ENCODE assay signal across 8 cellular contexts in genomic region chr20:382291-383115, GRCh38. TPM values are rescaled to one million over a fixed set of nuclear protein-coding genes. Genes with fewer than 3 reads are reported as not detected.
DNase-seq lines count a peak whose midpoint lies in the region; ATAC-seq and TF ChIP-seq lines count a peak whose summit lies in the region.

No MANE protein-coding gene starts in this region.

- DNase-seq in body of pancreas (no peak), mesenchymal stem cell (peak; percentile 54), occipital lobe (lab: John Stamatoyannopoulos, UW) (no peak), lower leg skin (ENCODE audit: low spot score in 2 of 2) (no peak)

- peaks cover 5% of the 10 kb centered on the region for H3K79me1 ChIP-seq in mesenchymal stem cell (replicated peaks; ENCODE audit: low read length, poor library complexity, severe bottlenecking)

- no peak overlapping the region for H4K91ac ChIP-seq in mesenchymal stem cell (ENCODE audit: low read length)

- WGBS in body of pancreas, 2 donors = 60 to 69% methylated on average over 8 of the region's 8 CpGs
- WGBS in mesenchymal stem cell = 64% methylated on average over 7 of the region's 8 CpGs
- 58 to 60% methylated on average over 8 of the region's 8 CpGs for WGBS in lower leg skin, 2 donors

- TF ChIP-seq CTCF in DOHH2 (IDR thresholded peaks at IDR 0.05; ENCODE audit: low read depth, low read length, poor library complexity, severe bottlenecking) (no peak), body of pancreas (IDR thresholded peaks at IDR 0.05) (no peak), lower leg skin (IDR thresholded peaks at IDR 0.05) (no peak)

- no peak for TF ChIP-seq POLR2A in body of pancreas (IDR thresholded peaks at IDR 0.05)
- TF ChIP-seq POLR2A in lower leg skin (IDR thresholded peaks at IDR 0.05) = no peak

- H3K4me1 ChIP-seq in DOHH2 (ENCODE audit: control insufficient read depth, low read length) (peaks cover 19% of the 10 kb centered on the region), body of pancreas (peaks cover 5% of the 10 kb centered on the region), mesenchymal stem cell (ENCODE audit: control insufficient read depth, insufficient read depth, low read depth, low read length) (peaks cover 14% of the 10 kb centered on the region)

- no peak overlapping the region for H3K23ac ChIP-seq in mesenchymal stem cell (ENCODE audit: low read length in 2 of 2)

- H3K9me2 ChIP-seq in DOHH2 (replicated peaks; ENCODE audit: control insufficient read depth, low read length) = no peaks in the 10 kb centered on the region

- H2BK120ac ChIP-seq in mesenchymal stem cell (ENCODE audit: low read depth, low read length) = no peak overlapping the region

- peak; percentile 2 for ATAC-seq in HG03175 (IDR thresholded peaks at IDR 0.05; ENCODE audit: unreplicated experiment)
- ATAC-seq in body of pancreas = peak; percentile 15
- ATAC-seq in GM21390 (IDR thresholded peaks at IDR 0.05; ENCODE audit: unreplicated experiment) = no peak
- ATAC-seq in GM18520 (IDR thresholded peaks at IDR 0.05; ENCODE audit: unreplicated experiment) = no peak

- H3K27me3 ChIP-seq in DOHH2 (ENCODE audit: control insufficient read depth, low read length) (no peaks in the 10 kb centered on the region), body of pancreas (no peaks in the 10 kb centered on the region), mesenchymal stem cell (ENCODE audit: control insufficient read depth in 1 of 2, insufficient read depth in 1 of 2, low read length in 2 of 2) (no peaks in the 10 kb centered on the region)

- peak overlapping the region in 1 of 2 experiments; percentile 3 for H3K14ac ChIP-seq in mesenchymal stem cell (ENCODE audit: low read length in 2 of 2)

- H3K9me3 ChIP-seq in DOHH2 (ENCODE audit: control insufficient read depth, insufficient read depth, low read length) = no peaks in the 10 kb centered on the region
- no peaks in the 10 kb centered on the region for H3K9me3 ChIP-seq in body of pancreas
- no peaks in the 10 kb centered on the region for H3K9me3 ChIP-seq in mesenchymal stem cell (ENCODE audit: control insufficient read depth, low read length)

- peak overlapping the region in 1 of 2 experiments; percentile 59 for H3K18ac ChIP-seq in mesenchymal stem cell (ENCODE audit: low read depth in 1 of 2, low read length in 2 of 2)

- H3K79me2 ChIP-seq in DOHH2 (ENCODE audit: control insufficient read depth, low read length) = peaks cover 50% of the 10 kb centered on the region

- H2BK5ac ChIP-seq in mesenchymal stem cell (ENCODE audit: low read depth, low read length, poor library complexity, severe bottlenecking) = no peak overlapping the region

- peaks cover 10% of the 10 kb centered on the region for H3F3A ChIP-seq in DOHH2 (ENCODE audit: control insufficient read depth, insufficient read depth)

- H3K4me3 ChIP-seq in DOHH2 (ENCODE audit: low read length) (peak overlapping the region; percentile 83), body of pancreas (no peak overlapping the region), mesenchymal stem cell (ENCODE audit: insufficient read depth in 1 of 2, low read depth in 1 of 2, low read length in 2 of 2) (peak overlapping the region in 1 of 2 experiments; percentile 50), lower leg skin (ENCODE audit: low read depth, poor library complexity, severe bottlenecking) (no peak overlapping the region)

- H2BK15ac ChIP-seq in mesenchymal stem cell (ENCODE audit: low read depth, poor library complexity, severe bottlenecking) = no peak overlapping the region

- H3K27ac ChIP-seq in DOHH2 (ENCODE audit: low read depth, low read length) (no peak overlapping the region), body of pancreas (peak overlapping the region; percentile 81 to 90 (median 86)), mesenchymal stem cell (ENCODE audit: low read length, poor library complexity, severe bottlenecking) (no peak overlapping the region)

- peak overlapping the region in 1 of 2 experiments; percentile 69 for H2BK12ac ChIP-seq in mesenchymal stem cell (ENCODE audit: low read length in 2 of 2)

- H4K8ac ChIP-seq in mesenchymal stem cell (ENCODE audit: low read length) = peak overlapping the region; percentile 42

- peak overlapping the region; percentile 8 for H3K9ac ChIP-seq in mesenchymal stem cell (ENCODE audit: low read length)

- H3K36me3 ChIP-seq in DOHH2 (ENCODE audit: control insufficient read depth, low read length) (peaks cover 22% of the 10 kb centered on the region), body of pancreas (replicated peaks in 1 of 2; ENCODE audit: insufficient read depth in 1 of 2, low read depth in 2 of 2) (no peaks in the 10 kb centered on the region), mesenchymal stem cell (ENCODE audit: control insufficient read depth in 1 of 2, insufficient read depth in 2 of 2, low read depth in 1 of 2, low read length in 2 of 2) (no peaks in the 10 kb centered on the region)

- peaks cover 15% of the 10 kb centered on the region; the same call in 1 of the 2 replicates for H4K20me1 ChIP-seq in DOHH2 (ENCODE audit: control insufficient read depth, insufficient read depth, low read depth, low read length)

- H2AK5ac ChIP-seq in mesenchymal stem cell (ENCODE audit: low read length, severe bottlenecking) = no peak overlapping the region

- H3K4ac ChIP-seq in mesenchymal stem cell (ENCODE audit: low read depth in 1 of 2, low read length in 2 of 2) = no peak overlapping the region

- H3K4me2 ChIP-seq in DOHH2 (ENCODE audit: low read length) = peak overlapping the region; percentile 69
- H3K4me2 ChIP-seq in mesenchymal stem cell (ENCODE audit: low read length, poor library complexity, severe bottlenecking) = peak overlapping the region; percentile 32

- intact Hi-C loops in body of pancreas (cut with DNase I) = no loop called here
- intact Hi-C loops in lower leg skin (cut with DNase I; ENCODE audit: low total_unique reads) = no loop called here

- H2AFZ ChIP-seq in mesenchymal stem cell (ENCODE audit: low read depth, low read length) = no peak overlapping the region

RNA-seq across cellular contexts. Expression of gene TRIB3, which starts 1.9 kb away (rescaled TPM):
- 10 to 100 TPM; 13.2 to 19.8 TPM for total RNA-seq in body of pancreas
- polyA plus RNA-seq in mesenchymal stem cell (2013, experiment 1 of 2) = 52.7 TPM
- 53.4 TPM for polyA plus RNA-seq in mesenchymal stem cell (2013, experiment 2 of 2)
- total RNA-seq in occipital lobe = 12.5 TPM
- 10 to 100 TPM; 20.6 to 35.2 (median 27.5) TPM for total RNA-seq in lower leg skin

RNA-seq across cellular contexts. Expression of gene RBCK1, which starts 25.6 kb away (rescaled TPM):
- total RNA-seq in body of pancreas (10 to 100 TPM; 36.1 to 95.9 TPM), occipital lobe (15.1 TPM), lower leg skin (10 to 100 TPM; 65.2 to 90.1 (median 77.1) TPM)
- 78.2 TPM for polyA plus RNA-seq in mesenchymal stem cell (2013, experiment 1 of 2)
- 76.4 TPM for polyA plus RNA-seq in mesenchymal stem cell (2013, experiment 2 of 2)

RNA-seq across cellular contexts. Expression of gene NRSN2, which starts 35.6 kb away (rescaled TPM):
- 10 to 100 TPM; 13.8 to 15.6 TPM for total RNA-seq in body of pancreas
- 63.0 TPM for polyA plus RNA-seq in mesenchymal stem cell (2013, experiment 1 of 2)
- polyA plus RNA-seq in mesenchymal stem cell (2013, experiment 2 of 2) = 60.9 TPM
- total RNA-seq in occipital lobe = 27.0 TPM
- 10 to 100 TPM in 2 of 4 donors, 1 to 10 TPM in 2; 4.4 to 16.6 (median 9.9) TPM for total RNA-seq in lower leg skin

RNA-seq across cellular contexts. Expression of gene SOX12, which starts 57.2 kb away (rescaled TPM):
- total RNA-seq in body of pancreas (10 to 100 TPM in 1 of 2 donors, 1 to 10 TPM in 1; 6.2 to 17.1 TPM), occipital lobe (9.4 TPM), lower leg skin (1 to 10 TPM; 4.7 to 9.9 (median 5.4) TPM)
- 30.8 TPM for polyA plus RNA-seq in mesenchymal stem cell (2013, experiment 1 of 2)
- polyA plus RNA-seq in mesenchymal stem cell (2013, experiment 2 of 2) = 29.9 TPM

Comparison
In these comparisons a context has a peak if more than half of its experiments do, and no peak if none do; other contexts are left out.
1. H3K27ac ChIP-seq: peak in body of pancreas (4 of 4); none in DOHH2 (single experiment) and mesenchymal stem cell (single experiment).
2. ATAC-seq: peak in HG03175 (single experiment) and body of pancreas (single experiment); none in GM21390 (single experiment) and GM18520 (single experiment).